Comparison of ENCODE assay signal across 21 cellular contexts in genomic region chr9:16143310-16143709, GRCh38.
DNase-seq lines count a peak whose midpoint lies in the region; ATAC-seq and TF ChIP-seq lines count a peak whose summit lies in the region.
"Had no signal": no experiment of that assay in that cellular context is flagged by ENCODE, and none has a peak within 500 bp of the region (broad histone marks: within the 10 kb centered on the region; RNA-seq: fewer than 3 reads in every experiment).

No MANE protein-coding gene starts in this region.

- H3K4me1 ChIP-seq in neural progenitor cell, result peaks cover 6% of the 10 kb centered on the region
- peaks cover 13 to 17% of the 10 kb centered on the region in 2 donors for H3K4me1 ChIP-seq in uterus

- no peak overlapping the region for H3K4me3 Mint-ChIP-seq in neural progenitor cell
- H3K4me3 Mint-ChIP-seq: CD8-positive, alpha-beta T cell; IgD-negative memory B cell had no signal

- H4K20me1 ChIP-seq in neural progenitor cell (ENCODE audit: low read depth), result no peaks in the 10 kb centered on the region
- H4K20me1 ChIP-seq: BLaER1 treated with 17β-estradiol and CSF1 and Interleukin-3, amounts not matched to agents 10 nM and 100 nM had no signal

- no peak overlapping the region for H3K9ac ChIP-seq in neural progenitor cell
- H3K9ac ChIP-seq: BLaER1 treated with 17β-estradiol and CSF1 and Interleukin-3, amounts not matched to agents 10 nM and 100 nM had no signal

- DNase-seq in MG63 (peak; percentile 85), brain microvascular endothelial cell (peak; percentile 25), neural progenitor cell (ENCODE audit: low spot score) (no peak), uterus (peak in 1 of 2 donors; percentile 47), NCI-H526 treated with DMSO at 0.1 percent for 48 hours (lab: John Stamatoyannopoulos, UW) (no peak), NCI-H2029 (lab: John Stamatoyannopoulos, UW) (no peak)
- DNase-seq: Calu3; CD8-positive, alpha-beta T cell; GF-D8; HCEC 1CT; Kasumi-1; NCI-H1105 treated with DMSO at 0.1 percent for 48 hours; NCI-H187; NCI-H2227 treated with DMSO at 0.1 percent for 48 hours; NCI-H510A treated with DMSO at 0.1 percent for 48 hours; PC-3; RPMI8226; SJCRH30 had no signal

- H3K4me3 ChIP-seq in MG63 (no peak overlapping the region), brain microvascular endothelial cell (ENCODE audit: low read depth, low read length) (no peak overlapping the region), neural progenitor cell (no peak overlapping the region), uterus (no peak overlapping the region)
- H3K4me3 ChIP-seq: BLaER1 treated with 17β-estradiol and CSF1 and Interleukin-3, amounts not matched to agents 10 nM and 100 nM; SJCRH30 had no signal

- peaks cover 5% of the 10 kb centered on the region for H3F3A ChIP-seq in neural progenitor cell (ENCODE audit: low read depth)

- no peaks in the 10 kb centered on the region for H3K27me3 ChIP-seq in MG63
- H3K27me3 ChIP-seq in brain microvascular endothelial cell (replicated peaks), result no peaks in the 10 kb centered on the region
- no peaks in the 10 kb centered on the region for H3K27me3 ChIP-seq in neural progenitor cell
- H3K27me3 ChIP-seq in uterus, result no peaks in the 10 kb centered on the region
- H3K27me3 ChIP-seq: BLaER1 treated with 17β-estradiol and CSF1 and Interleukin-3, amounts not matched to agents 10 nM and 100 nM; SJCRH30 had no signal

- no peaks in the 10 kb centered on the region for H3K36me3 ChIP-seq in MG63
- H3K36me3 ChIP-seq in brain microvascular endothelial cell (replicated peaks), result no peaks in the 10 kb centered on the region
- no peaks in the 10 kb centered on the region for H3K36me3 ChIP-seq in neural progenitor cell
- H3K36me3 ChIP-seq in uterus, result no peaks in the 10 kb centered on the region
- H3K36me3 ChIP-seq: BLaER1 treated with 17β-estradiol and CSF1 and Interleukin-3, amounts not matched to agents 10 nM and 100 nM; SJCRH30 had no signal

- no peak for ATAC-seq in GM18873 (IDR thresholded peaks at IDR 0.05; ENCODE audit: low FRiP score, unreplicated experiment)
- ATAC-seq: CD8-positive, alpha-beta T cell; PC-3 had no signal

- H3K9me3 Mint-ChIP-seq in neural progenitor cell, result no peaks in the 10 kb centered on the region
- H3K9me3 Mint-ChIP-seq: CD8-positive, alpha-beta T cell; IgD-negative memory B cell had no signal

- H3K27ac Mint-ChIP-seq in neural progenitor cell, result no peak overlapping the region
- H3K27ac Mint-ChIP-seq: CD8-positive, alpha-beta T cell; IgD-negative memory B cell had no signal

- H3K9me3 ChIP-seq in MG63, result no peaks in the 10 kb centered on the region
- no peaks in the 10 kb centered on the region for H3K9me3 ChIP-seq in neural progenitor cell (ENCODE audit: low read depth)
- no peaks in the 10 kb centered on the region for H3K9me3 ChIP-seq in uterus
- H3K9me3 ChIP-seq: SJCRH30 had no signal

- H3K4me2 ChIP-seq in neural progenitor cell, result no peak overlapping the region
- H3K4me2 ChIP-seq: BLaER1 treated with 17β-estradiol and CSF1 and Interleukin-3, amounts not matched to agents 10 nM and 100 nM had no signal

- H3K27me3 Mint-ChIP-seq in neural progenitor cell (ENCODE audit: insufficient read depth, low read depth), result peaks cover 6% of the 10 kb centered on the region
- H3K27me3 Mint-ChIP-seq: IgD-negative memory B cell had no signal

- no peak for TF ChIP-seq POLR2A in uterus (IDR thresholded peaks at IDR 0.05)

- H2AFZ ChIP-seq in neural progenitor cell (replicated peaks), result peak overlapping the region; percentile 24

- TF ChIP-seq CTCF in brain microvascular endothelial cell (IDR thresholded peaks at IDR 0.05; ENCODE audit: low read depth, low read length, missing control alignments) (no peak), neural progenitor cell (IDR thresholded peaks at IDR 0.05) (no peak), uterus (IDR thresholded peaks at IDR 0.05) (no peak)

- peaks cover 29% of the 10 kb centered on the region for H3K4me1 Mint-ChIP-seq in neural progenitor cell
- H3K4me1 Mint-ChIP-seq: IgD-negative memory B cell had no signal

- H3K27ac ChIP-seq in brain microvascular endothelial cell, result no peak overlapping the region
- no peak overlapping the region for H3K27ac ChIP-seq in neural progenitor cell
- peak overlapping the region; percentile 84 to 89 for H3K27ac ChIP-seq in uterus
- H3K27ac ChIP-seq: BLaER1 treated with 17β-estradiol and CSF1 and Interleukin-3, amounts not matched to agents 10 nM and 100 nM had no signal

- no peaks in the 10 kb centered on the region for H3K79me2 ChIP-seq in neural progenitor cell (ENCODE audit: low read depth)

- intact Hi-C loops in uterus (cut with DNase I; ENCODE audit: low total_unique reads), result no loop called here

- H3K36me3 Mint-ChIP-seq in neural progenitor cell, result no peaks in the 10 kb centered on the region
- H3K36me3 Mint-ChIP-seq: CD8-positive, alpha-beta T cell; IgD-negative memory B cell had no signal

- in situ Hi-C loops in brain microvascular endothelial cell (cut with HindIII; ENCODE audit: low pct_ligation_motif_present, low sequenced_read_pairs), result no loop called here

Comparison
In these comparisons a context has a peak if more than half of its experiments do, and no peak if none do; other contexts are left out.
1. DNase-seq: peak in MG63 (single experiment) and brain microvascular endothelial cell (single experiment); none in neural progenitor cell (single experiment), NCI-H526 treated with DMSO at 0.1 percent for 48 hours (single experiment) and NCI-H2029 (single experiment).
2. H3K27ac ChIP-seq: peak in uterus (2 of 2); none in brain microvascular endothelial cell (single experiment) and neural progenitor cell (single experiment).